1 cellular context compared by ENCODE assay signal in genomic region chr11:124673333-124674167, GRCh38.
TF ChIP-seq lines count a peak whose summit lies in the region.

A gene with protein sequence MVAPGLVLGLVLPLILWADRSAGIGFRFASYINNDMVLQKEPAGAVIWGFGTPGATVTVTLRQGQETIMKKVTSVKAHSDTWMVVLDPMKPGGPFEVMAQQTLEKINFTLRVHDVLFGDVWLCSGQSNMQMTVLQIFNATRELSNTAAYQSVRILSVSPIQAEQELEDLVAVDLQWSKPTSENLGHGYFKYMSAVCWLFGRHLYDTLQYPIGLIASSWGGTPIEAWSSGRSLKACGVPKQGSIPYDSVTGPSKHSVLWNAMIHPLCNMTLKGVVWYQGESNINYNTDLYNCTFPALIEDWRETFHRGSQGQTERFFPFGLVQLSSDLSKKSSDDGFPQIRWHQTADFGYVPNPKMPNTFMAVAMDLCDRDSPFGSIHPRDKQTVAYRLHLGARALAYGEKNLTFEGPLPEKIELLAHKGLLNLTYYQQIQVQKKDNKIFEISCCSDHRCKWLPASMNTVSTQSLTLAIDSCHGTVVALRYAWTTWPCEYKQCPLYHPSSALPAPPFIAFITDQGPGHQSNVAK (minus strand): TSS chr11:124673739. CDS start chr11:124673708, 31 bp downstream.
TSS of gene SPA17 (plus strand) at chr11:124673904. CDS start at chr11:124675265, 1,361 bp downstream.

TF ChIP-seq in HepG2, 621 proteins besides CTCF, POLR2A, EP300 and RAD21 (continued from another document and continues in another):
- TF ChIP-seq, protein P1, sequence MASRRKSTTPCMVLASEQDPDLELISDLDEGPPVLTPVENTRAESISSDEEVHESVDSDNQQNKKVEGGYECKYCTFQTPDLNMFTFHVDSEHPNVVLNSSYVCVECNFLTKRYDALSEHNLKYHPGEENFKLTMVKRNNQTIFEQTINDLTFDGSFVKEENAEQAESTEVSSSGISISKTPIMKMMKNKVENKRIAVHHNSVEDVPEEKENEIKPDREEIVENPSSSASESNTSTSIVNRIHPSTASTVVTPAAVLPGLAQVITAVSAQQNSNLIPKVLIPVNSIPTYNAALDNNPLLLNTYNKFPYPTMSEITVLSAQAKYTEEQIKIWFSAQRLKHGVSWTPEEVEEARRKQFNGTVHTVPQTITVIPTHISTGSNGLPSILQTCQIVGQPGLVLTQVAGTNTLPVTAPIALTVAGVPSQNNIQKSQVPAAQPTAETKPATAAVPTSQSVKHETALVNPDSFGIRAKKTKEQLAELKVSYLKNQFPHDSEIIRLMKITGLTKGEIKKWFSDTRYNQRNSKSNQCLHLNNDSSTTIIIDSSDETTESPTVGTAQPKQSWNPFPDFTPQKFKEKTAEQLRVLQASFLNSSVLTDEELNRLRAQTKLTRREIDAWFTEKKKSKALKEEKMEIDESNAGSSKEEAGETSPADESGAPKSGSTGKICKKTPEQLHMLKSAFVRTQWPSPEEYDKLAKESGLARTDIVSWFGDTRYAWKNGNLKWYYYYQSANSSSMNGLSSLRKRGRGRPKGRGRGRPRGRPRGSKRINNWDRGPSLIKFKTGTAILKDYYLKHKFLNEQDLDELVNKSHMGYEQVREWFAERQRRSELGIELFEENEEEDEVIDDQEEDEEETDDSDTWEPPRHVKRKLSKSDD (CRISPR knock-in tag; IDR thresholded peaks at IDR 0.05; ENCODE audit: low read depth) = no peak
- TF ChIP-seq ZFP90 (CRISPR knock-in tag; IDR thresholded peaks at IDR 0.05; ENCODE audit: borderline replicate concordance) (no peak), FOXK2 (IDR thresholded peaks at IDR 0.05) (0 out of 2 replicates have a peak, but pooled peaks have one; percentile 44), POLR2G (IDR thresholded peaks at IDR 0.05; ENCODE audit: low read depth, low read length) (peak; percentile 81), DNMT1 (CRISPR knock-in tag; IDR thresholded peaks at IDR 0.05) (no peak), CREM (IDR thresholded peaks at IDR 0.05) (0 out of 2 replicates have a peak, but pooled peaks have one; percentile 14), CREM (CRISPR knock-in tag; IDR thresholded peaks at IDR 0.05) (no peak), NCOR1 (IDR thresholded peaks at IDR 0.05; ENCODE audit: borderline replicate concordance, low read length) (no peak; the same call in 1 of the 2 replicates), DMAP1 (CRISPR knock-in tag; IDR thresholded peaks at IDR 0.05) (peak; percentile 74), ZBTB8A (CRISPR knock-in tag; IDR thresholded peaks at IDR 0.05; ENCODE audit: borderline replicate concordance, low read depth) (no peak), NFIB (CRISPR knock-in tag; IDR thresholded peaks at IDR 0.05; ENCODE audit: borderline replicate concordance) (no peak), CC2D1A (CRISPR knock-in tag; IDR thresholded peaks at IDR 0.05) (no peak), NR3C1 (CRISPR knock-in tag; IDR thresholded peaks at IDR 0.05) (no peak), ERF (CRISPR knock-in tag; IDR thresholded peaks at IDR 0.05) (no peak; the same call in 1 of the 2 replicates), SAFB2 (CRISPR knock-in tag; IDR thresholded peaks at IDR 0.05; ENCODE audit: borderline replicate concordance, low read depth) (no peak), CHCHD3 (CRISPR knock-in tag; IDR thresholded peaks at IDR 0.05) (no peak), ZNF740 (CRISPR knock-in tag; IDR thresholded peaks at IDR 0.05) (no peak), GABPB1 (CRISPR knock-in tag; IDR thresholded peaks at IDR 0.05) (peak; percentile 78), ZNF652 (CRISPR knock-in tag; IDR thresholded peaks at IDR 0.05; ENCODE audit: borderline replicate concordance, low read depth) (0 out of 2 replicates have a peak, but pooled peaks have one; percentile 11), ZBTB42 (CRISPR knock-in tag; IDR thresholded peaks at IDR 0.05) (no peak; the same call in 1 of the 2 replicates), KMT2B (CRISPR knock-in tag; IDR thresholded peaks at IDR 0.05) (no peak), ZSCAN21 (CRISPR knock-in tag; IDR thresholded peaks at IDR 0.05; ENCODE audit: borderline replicate concordance) (peak; percentile 56; the same call in 1 of the 2 replicates), SALL1 (CRISPR knock-in tag; IDR thresholded peaks at IDR 0.05) (peak; percentile 54; the same call in 1 of the 2 replicates), ONECUT2 (CRISPR knock-in tag; IDR thresholded peaks at IDR 0.05) (no peak), SP5 (CRISPR knock-in tag; IDR thresholded peaks at IDR 0.05; ENCODE audit: borderline replicate concordance, low read depth) (peak; percentile 73), MAFK (conservative IDR thresholded peaks at IDR 0.05 in 1 of 2, IDR thresholded peaks at IDR 0.05 in 1 of 2; ENCODE audit: low read length in 2 of 2) (no peak), RBM39 (IDR thresholded peaks at IDR 0.05; ENCODE audit: low read depth, low read length, poor library complexity, severe bottlenecking) (peak; percentile 62), GATAD2A (CRISPR knock-in tag; IDR thresholded peaks at IDR 0.05) (peak; percentile 55), GABPA (IDR thresholded peaks at IDR 0.05; ENCODE audit: low read depth, low read length) (peak; percentile 33), GABPA (CRISPR knock-in tag; IDR thresholded peaks at IDR 0.05; ENCODE audit: low read depth) (peak; percentile 77), SRSF9 (IDR thresholded peaks at IDR 0.05; ENCODE audit: borderline replicate concordance, insufficient read depth, low read depth, low read length, poor library complexity, severe bottlenecking) (no peak), TBL1XR1 (IDR thresholded peaks at IDR 0.05; ENCODE audit: borderline replicate concordance, low read length, partially characterized antibody) (no peak), ZBTB20 (CRISPR knock-in tag; IDR thresholded peaks at IDR 0.05; ENCODE audit: borderline replicate concordance, low read depth) (peak; percentile 63; the same call in 1 of the 2 replicates), DRAP1 (CRISPR knock-in tag; IDR thresholded peaks at IDR 0.05) (peak; percentile 57), ZXDC (CRISPR knock-in tag; IDR thresholded peaks at IDR 0.05) (no peak), PCBP2 (optimal IDR thresholded peaks at IDR 0.05; ENCODE audit: low read depth, low read length, poor library complexity, severe bottlenecking) (no peak), SRSF4 (IDR thresholded peaks at IDR 0.05; ENCODE audit: low read depth, low read length, poor library complexity, severe bottlenecking) (no peak), ZNF205 (CRISPR knock-in tag; IDR thresholded peaks at IDR 0.05) (no peak), SMYD3 (CRISPR knock-in tag; IDR thresholded peaks at IDR 0.05) (no peak), FUBP1 (CRISPR knock-in tag; IDR thresholded peaks at IDR 0.05; ENCODE audit: borderline replicate concordance) (no peak)
- TF ChIP-seq, protein P2, sequence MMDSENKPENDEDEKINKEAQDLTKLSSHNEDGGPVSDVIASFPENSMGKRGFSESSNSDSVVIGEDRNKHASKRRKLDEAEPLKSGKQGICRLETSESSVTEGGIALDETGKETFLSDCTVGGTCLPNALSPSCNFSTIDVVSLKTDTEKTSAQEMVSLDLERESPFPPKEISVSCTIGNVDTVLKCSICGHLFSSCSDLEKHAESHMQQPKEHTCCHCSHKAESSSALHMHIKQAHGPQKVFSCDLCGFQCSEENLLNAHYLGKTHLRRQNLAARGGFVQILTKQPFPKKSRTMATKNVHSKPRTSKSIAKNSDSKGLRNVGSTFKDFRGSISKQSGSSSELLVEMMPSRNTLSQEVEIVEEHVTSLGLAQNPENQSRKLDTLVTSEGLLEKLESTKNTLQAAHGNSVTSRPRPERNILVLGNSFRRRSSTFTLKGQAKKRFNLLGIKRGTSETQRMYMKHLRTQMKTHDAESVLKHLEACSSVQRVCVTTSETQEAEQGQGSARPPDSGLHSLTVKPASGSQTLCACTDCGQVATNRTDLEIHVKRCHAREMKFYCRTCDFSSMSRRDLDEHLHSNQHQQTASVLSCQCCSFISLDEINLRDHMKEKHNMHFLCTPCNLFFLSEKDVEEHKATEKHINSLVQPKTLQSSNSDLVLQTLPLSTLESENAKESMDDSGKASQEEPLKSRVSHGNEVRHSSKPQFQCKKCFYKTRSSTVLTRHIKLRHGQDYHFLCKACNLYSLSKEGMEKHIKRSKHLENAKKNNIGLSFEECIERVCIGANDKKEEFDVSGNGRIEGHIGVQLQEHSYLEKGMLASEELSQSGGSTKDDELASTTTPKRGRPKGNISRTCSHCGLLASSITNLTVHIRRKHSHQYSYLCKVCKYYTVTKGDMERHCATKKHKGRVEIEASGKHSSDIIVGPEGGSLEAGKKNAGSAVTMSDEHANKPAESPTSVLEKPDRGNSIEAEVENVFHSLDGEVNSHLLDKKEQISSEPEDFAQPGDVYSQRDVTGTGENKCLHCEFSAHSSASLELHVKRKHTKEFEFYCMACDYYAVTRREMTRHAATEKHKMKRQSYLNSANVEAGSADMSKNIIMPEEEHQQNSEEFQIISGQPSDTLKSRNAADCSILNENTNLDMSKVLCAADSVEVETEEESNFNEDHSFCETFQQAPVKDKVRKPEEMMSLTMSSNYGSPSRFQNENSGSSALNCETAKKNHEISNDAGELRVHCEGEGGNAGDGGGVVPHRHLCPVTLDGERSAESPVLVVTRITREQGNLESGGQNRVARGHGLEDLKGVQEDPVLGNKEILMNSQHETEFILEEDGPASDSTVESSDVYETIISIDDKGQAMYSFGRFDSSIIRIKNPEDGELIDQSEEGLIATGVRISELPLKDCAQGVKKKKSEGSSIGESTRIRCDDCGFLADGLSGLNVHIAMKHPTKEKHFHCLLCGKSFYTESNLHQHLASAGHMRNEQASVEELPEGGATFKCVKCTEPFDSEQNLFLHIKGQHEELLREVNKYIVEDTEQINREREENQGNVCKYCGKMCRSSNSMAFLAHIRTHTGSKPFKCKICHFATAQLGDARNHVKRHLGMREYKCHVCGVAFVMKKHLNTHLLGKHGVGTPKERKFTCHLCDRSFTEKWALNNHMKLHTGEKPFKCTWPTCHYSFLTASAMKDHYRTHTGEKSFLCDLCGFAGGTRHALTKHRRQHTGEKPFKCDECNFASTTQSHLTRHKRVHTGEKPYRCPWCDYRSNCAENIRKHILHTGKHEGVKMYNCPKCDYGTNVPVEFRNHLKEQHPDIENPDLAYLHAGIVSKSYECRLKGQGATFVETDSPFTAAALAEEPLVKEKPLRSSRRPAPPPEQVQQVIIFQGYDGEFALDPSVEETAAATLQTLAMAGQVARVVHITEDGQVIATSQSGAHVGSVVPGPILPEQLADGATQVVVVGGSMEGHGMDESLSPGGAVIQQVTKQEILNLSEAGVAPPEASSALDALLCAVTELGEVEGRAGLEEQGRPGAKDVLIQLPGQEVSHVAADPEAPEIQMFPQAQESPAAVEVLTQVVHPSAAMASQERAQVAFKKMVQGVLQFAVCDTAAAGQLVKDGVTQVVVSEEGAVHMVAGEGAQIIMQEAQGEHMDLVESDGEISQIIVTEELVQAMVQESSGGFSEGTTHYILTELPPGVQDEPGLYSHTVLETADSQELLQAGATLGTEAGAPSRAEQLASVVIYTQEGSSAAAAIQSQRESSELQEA (CRISPR knock-in tag; IDR thresholded peaks at IDR 0.05; ENCODE audit: not compliant biosample characterization) = no peak
- TF ChIP-seq, protein P3, sequence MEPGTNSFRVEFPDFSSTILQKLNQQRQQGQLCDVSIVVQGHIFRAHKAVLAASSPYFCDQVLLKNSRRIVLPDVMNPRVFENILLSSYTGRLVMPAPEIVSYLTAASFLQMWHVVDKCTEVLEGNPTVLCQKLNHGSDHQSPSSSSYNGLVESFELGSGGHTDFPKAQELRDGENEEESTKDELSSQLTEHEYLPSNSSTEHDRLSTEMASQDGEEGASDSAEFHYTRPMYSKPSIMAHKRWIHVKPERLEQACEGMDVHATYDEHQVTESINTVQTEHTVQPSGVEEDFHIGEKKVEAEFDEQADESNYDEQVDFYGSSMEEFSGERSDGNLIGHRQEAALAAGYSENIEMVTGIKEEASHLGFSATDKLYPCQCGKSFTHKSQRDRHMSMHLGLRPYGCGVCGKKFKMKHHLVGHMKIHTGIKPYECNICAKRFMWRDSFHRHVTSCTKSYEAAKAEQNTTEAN (CRISPR knock-in tag; conservative IDR thresholded peaks at IDR 0.05) = no peak
